9 cellular contexts compared by ENCODE assay signal in the genomic region with DNA sequence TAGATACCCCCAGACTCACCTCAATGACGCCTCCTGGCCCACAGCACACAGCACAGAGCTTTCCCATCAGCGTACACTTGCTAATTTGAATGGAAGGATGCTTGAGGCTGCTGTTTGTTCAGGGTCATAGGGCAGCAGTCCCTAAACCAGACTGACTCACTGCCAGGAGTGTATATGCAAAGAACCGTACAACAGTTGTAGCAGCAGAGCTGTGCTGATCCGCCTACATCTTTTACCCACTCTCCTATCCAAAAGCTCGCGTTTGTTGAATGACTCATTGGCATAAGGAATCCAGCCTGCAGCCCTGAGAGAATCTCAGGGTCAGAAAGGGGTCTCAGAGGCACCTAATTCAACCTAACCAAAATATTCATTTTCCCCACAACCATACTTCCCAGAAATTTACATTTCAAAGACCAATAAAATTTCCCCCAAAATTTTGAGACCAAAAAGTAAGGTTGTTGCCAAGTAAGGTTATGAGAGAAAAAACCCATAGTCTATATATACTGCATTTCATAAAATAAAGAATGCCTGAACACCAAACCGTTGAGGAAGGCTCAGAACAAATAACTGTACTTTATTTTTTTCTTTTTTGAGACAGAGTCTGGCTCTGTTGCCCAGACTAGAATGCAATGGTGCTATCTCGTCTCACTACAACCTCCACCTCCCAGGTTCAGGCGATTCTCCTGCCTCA. TPM values are rescaled to one million over a fixed set of nuclear protein-coding genes. Genes with fewer than 3 reads are reported as not detected.
DNase-seq lines count a peak whose midpoint lies in the region; ATAC-seq and TF ChIP-seq lines count a peak whose summit lies in the region.
"Had no signal": no experiment of that assay in that cellular context is flagged by ENCODE, and none has a peak within 500 bp of the region (broad histone marks: within the 10 kb centered on the region; RNA-seq: fewer than 3 reads in every experiment).

No MANE protein-coding gene starts in this region.

- peak; percentile 81 for DNase-seq in activated naive CD4-positive, alpha-beta T cell treated with anti-CD3 and anti-CD28 coated beads for 36 hours
- DNase-seq in activated naive CD4-positive, alpha-beta T cell (lab: John Stamatoyannopoulos, UW) = no peak
- DNase-seq in activated CD4-positive, alpha-beta T cell treated with anti-CD3 and anti-CD28 coated beads, Interleukin-2, amount 10 ng/mL, durations not matched to agents 24 days and 14 days = no peak
- DNase-seq in fibroblast of pulmonary artery (ENCODE audit: low read depth) (peak; percentile 72), COR-L47 (lab: John Stamatoyannopoulos, UW) (no peak), AML-193 (lab: John Stamatoyannopoulos, UW) (no peak)
- DNase-seq: C1 segment of cervical spinal cord had no signal

- peaks cover 3% of the 10 kb centered on the region for H3K9me3 Mint-ChIP-seq in activated naive CD4-positive, alpha-beta T cell treated with anti-CD3 and anti-CD28 coated beads for 36 hours
- no peaks in the 10 kb centered on the region for H3K9me3 Mint-ChIP-seq in activated CD4-positive, alpha-beta T cell treated with anti-CD3 and anti-CD28 coated beads, Interleukin-2, amount 10 ng/mL, durations not matched to agents 24 days and 14 days
- H3K9me3 Mint-ChIP-seq in stimulated activated naive CD8-positive, alpha-beta T cell treated with anti-CD3 and anti-CD28 coated beads, Interleukin-15, Interleukin-2, amounts not matched to agents 100 ng/mL and 50 ng/mL, for 24 hours = no peaks in the 10 kb centered on the region

- H3K27ac Mint-ChIP-seq in activated naive CD4-positive, alpha-beta T cell treated with anti-CD3 and anti-CD28 coated beads for 36 hours = peak overlapping the region; percentile 100
- H3K27ac Mint-ChIP-seq in activated CD4-positive, alpha-beta T cell treated with anti-CD3 and anti-CD28 coated beads, Interleukin-2, amount 10 ng/mL, durations not matched to agents 24 days and 14 days = peak overlapping the region; percentile 87
- peak overlapping the region; percentile 97 for H3K27ac Mint-ChIP-seq in stimulated activated naive CD8-positive, alpha-beta T cell treated with anti-CD3 and anti-CD28 coated beads, Interleukin-15, Interleukin-2, amounts not matched to agents 100 ng/mL and 50 ng/mL, for 24 hours

- intact Hi-C loops in activated naive CD4-positive, alpha-beta T cell treated with anti-CD3 and anti-CD28 coated beads for 36 hours (cut with micrococcal nuclease) = loop anchor here (1.0 to 2.0 kb wide), 5 partner anchors 9 to 62 kb away; no protein-coding TSS in a partner anchor
- intact Hi-C loops in activated CD4-positive, alpha-beta T cell treated with anti-CD3 and anti-CD28 coated beads, Interleukin-2, amount 10 ng/mL, durations not matched to agents 24 days and 14 days (cut with micrococcal nuclease) = loop anchor here (1.0 to 5.0 kb wide), 2 partner anchors 19 to 35 kb away; no protein-coding TSS in a partner anchor

- no peak for TF ChIP-seq CTCF in fibroblast of pulmonary artery (IDR thresholded peaks at IDR 0.05; ENCODE audit: low read length, missing control alignments)

- no peaks in the 10 kb centered on the region for H3K27me3 Mint-ChIP-seq in activated naive CD4-positive, alpha-beta T cell treated with anti-CD3 and anti-CD28 coated beads for 36 hours (ENCODE audit: low read depth)
- H3K27me3 Mint-ChIP-seq in activated CD4-positive, alpha-beta T cell treated with anti-CD3 and anti-CD28 coated beads, Interleukin-2, amount 10 ng/mL, durations not matched to agents 24 days and 14 days = no peaks in the 10 kb centered on the region
- H3K27me3 Mint-ChIP-seq in stimulated activated naive CD8-positive, alpha-beta T cell treated with anti-CD3 and anti-CD28 coated beads, Interleukin-15, Interleukin-2, amounts not matched to agents 100 ng/mL and 50 ng/mL, for 24 hours = no peaks in the 10 kb centered on the region

- no peak for ATAC-seq in HG02763 (IDR thresholded peaks at IDR 0.05; ENCODE audit: unreplicated experiment)

- CTCF ChIA-PET in activated naive CD4-positive, alpha-beta T cell treated with anti-CD3 and anti-CD28 coated beads for 36 hours (lab: Charles Lee) = interaction anchor here (0.7 to 3.4 kb wide), 11 partner anchors 9 to 189 kb away, joined by 3 to 10 read pairs (median 3); no protein-coding TSS in a partner anchor

- H3K36me3 Mint-ChIP-seq in activated naive CD4-positive, alpha-beta T cell treated with anti-CD3 and anti-CD28 coated beads for 36 hours (ENCODE audit: low read depth) = peaks cover 17% of the 10 kb centered on the region
- H3K36me3 Mint-ChIP-seq in activated CD4-positive, alpha-beta T cell treated with anti-CD3 and anti-CD28 coated beads, Interleukin-2, amount 10 ng/mL, durations not matched to agents 24 days and 14 days (ENCODE audit: low read depth) = peaks cover 15% of the 10 kb centered on the region
- peaks cover 8% of the 10 kb centered on the region for H3K36me3 Mint-ChIP-seq in stimulated activated naive CD8-positive, alpha-beta T cell treated with anti-CD3 and anti-CD28 coated beads, Interleukin-15, Interleukin-2, amounts not matched to agents 100 ng/mL and 50 ng/mL, for 24 hours (ENCODE audit: low read depth)

- peaks cover 80% of the 10 kb centered on the region for H3K4me1 Mint-ChIP-seq in activated naive CD4-positive, alpha-beta T cell treated with anti-CD3 and anti-CD28 coated beads for 36 hours (ENCODE audit: low read depth)
- H3K4me1 Mint-ChIP-seq in activated CD4-positive, alpha-beta T cell treated with anti-CD3 and anti-CD28 coated beads, Interleukin-2, amount 10 ng/mL, durations not matched to agents 24 days and 14 days = peaks cover 43% of the 10 kb centered on the region
- H3K4me1 Mint-ChIP-seq in stimulated activated naive CD8-positive, alpha-beta T cell treated with anti-CD3 and anti-CD28 coated beads, Interleukin-15, Interleukin-2, amounts not matched to agents 100 ng/mL and 50 ng/mL, for 24 hours (ENCODE audit: low read depth) = peaks cover 80% of the 10 kb centered on the region

- peak overlapping the region; percentile 78 for H3K4me3 Mint-ChIP-seq in activated naive CD4-positive, alpha-beta T cell treated with anti-CD3 and anti-CD28 coated beads for 36 hours
- H3K4me3 Mint-ChIP-seq in activated CD4-positive, alpha-beta T cell treated with anti-CD3 and anti-CD28 coated beads, Interleukin-2, amount 10 ng/mL, durations not matched to agents 24 days and 14 days = peak overlapping the region; percentile 57
- peak overlapping the region; percentile 75 for H3K4me3 Mint-ChIP-seq in stimulated activated naive CD8-positive, alpha-beta T cell treated with anti-CD3 and anti-CD28 coated beads, Interleukin-15, Interleukin-2, amounts not matched to agents 100 ng/mL and 50 ng/mL, for 24 hours

- H3K4me3 ChIP-seq in fibroblast of pulmonary artery (replicated peaks; ENCODE audit: low read depth, low read length) = no peak overlapping the region

RNA-seq across cellular contexts. Expression of gene CCND3, which starts 35.3 kb away (rescaled TPM):
- total RNA-seq in activated naive CD4-positive, alpha-beta T cell treated with anti-CD3 and anti-CD28 coated beads for 36 hours = 1,000 to 10,000 TPM; 1,152 to 1,165 TPM
- 483 and 491 TPM in 2 replicates for total RNA-seq in activated CD4-positive, alpha-beta T cell treated with anti-CD3 and anti-CD28 coated beads, Interleukin-2, amount 10 ng/mL, durations not matched to agents 24 days and 14 days

RNA-seq across cellular contexts. Expression of gene BYSL, which starts 55.6 kb away (rescaled TPM):
- total RNA-seq in activated naive CD4-positive, alpha-beta T cell treated with anti-CD3 and anti-CD28 coated beads for 36 hours = 10 to 100 TPM; 49.8 TPM
- total RNA-seq in activated CD4-positive, alpha-beta T cell treated with anti-CD3 and anti-CD28 coated beads, Interleukin-2, amount 10 ng/mL, durations not matched to agents 24 days and 14 days = 79.6 and 81.4 TPM in 2 replicates

RNA-seq across cellular contexts. Expression of gene MED20, which starts 56.0 kb away (rescaled TPM):
- total RNA-seq in activated naive CD4-positive, alpha-beta T cell treated with anti-CD3 and anti-CD28 coated beads for 36 hours = 10 to 100 TPM; 24.0 to 27.4 TPM
- 21.9 and 22.8 TPM in 2 replicates for total RNA-seq in activated CD4-positive, alpha-beta T cell treated with anti-CD3 and anti-CD28 coated beads, Interleukin-2, amount 10 ng/mL, durations not matched to agents 24 days and 14 days

Comparison
In these comparisons a context has a peak if more than half of its experiments do, and no peak if none do; other contexts are left out.
1. DNase-seq: peak in activated naive CD4-positive, alpha-beta T cell treated with anti-CD3 and anti-CD28 coated beads for 36 hours (single experiment) and fibroblast of pulmonary artery (single experiment); none in activated naive CD4-positive, alpha-beta T cell (0 of 4), activated CD4-positive, alpha-beta T cell treated with anti-CD3 and anti-CD28 coated beads, Interleukin-2, amount 10 ng/mL, durations not matched to agents 24 days and 14 days (single experiment), COR-L47 (single experiment) and AML-193 (0 of 2).
2. Peak in every context shown above with its lines, with median percentiles within 50 percentile points of each other: H3K27ac Mint-ChIP-seq and H3K4me3 Mint-ChIP-seq.